1 cellular context compared by ENCODE assay signal in genomic region chr11:66311965-66312548, GRCh38.
A peak's percentile ranks its signal among the peaks of the same experiment; 100 is the strongest.
TF ChIP-seq lines count a peak whose summit lies in the region.

No MANE protein-coding gene starts in this region.

TF ChIP-seq in H1, 55 proteins besides CTCF, POLR2A, EP300 and RAD21:
- TF ChIP-seq ZNF274 (IDR thresholded peaks at IDR 0.05; ENCODE audit: borderline replicate concordance, extremely low read depth, low read length) (no peak), RFX5 (IDR thresholded peaks at IDR 0.05; ENCODE audit: borderline replicate concordance, low read depth, low read length) (no peak), E2F6 (IDR thresholded peaks at IDR 0.05) (peak; percentile 79), USF2 (IDR thresholded peaks at IDR 0.05; ENCODE audit: low read length) (no peak), CHD2 (IDR thresholded peaks at IDR 0.05; ENCODE audit: low read length) (no peak), CREB1 (IDR thresholded peaks at IDR 0.05) (peak; percentile 61), SIN3A (conservative IDR thresholded peaks at IDR 0.05 in 1 of 2, IDR thresholded peaks at IDR 0.05 in 1 of 2; ENCODE audit: low read depth in 1 of 2, low read length in 2 of 2) (peak in 1 of 2 experiments; percentile 73; a peak in 1 of 4 replicates), SP1 (IDR thresholded peaks at IDR 0.05; ENCODE audit: low read depth, low read length) (no peak), YY1 (IDR thresholded peaks at IDR 0.05; ENCODE audit: low read depth, low read length) (peak; percentile 56; the same call in 1 of the 2 replicates), TCF12 (IDR thresholded peaks at IDR 0.05; ENCODE audit: low read depth, low read length) (no peak), TAF1 (IDR thresholded peaks at IDR 0.05; ENCODE audit: low read depth, low read length) (peak; percentile 39; the same call in 1 of the 2 replicates), BCL11A (IDR thresholded peaks at IDR 0.05; ENCODE audit: low read depth in 2 of 2, low read length in 2 of 2) (no peak), KDM1A (IDR thresholded peaks at IDR 0.05; ENCODE audit: borderline replicate concordance, low read length) (peak; percentile 41; the same call in 1 of the 2 replicates), KDM5A (IDR thresholded peaks at IDR 0.05; ENCODE audit: low read length) (0 out of 2 replicates have a peak, but pooled peaks have one; percentile 31), JUN (IDR thresholded peaks at IDR 0.05; ENCODE audit: low read depth, low read length) (no peak), TBP (IDR thresholded peaks at IDR 0.05; ENCODE audit: low read depth, low read length) (no peak; the same call in 1 of the 2 replicates), POU5F1 (IDR thresholded peaks at IDR 0.05; ENCODE audit: low read depth, low read length) (no peak), RXRA (IDR thresholded peaks at IDR 0.05; ENCODE audit: insufficient read depth, low read depth, low read length) (no peak), RBBP5 (IDR thresholded peaks at IDR 0.05; ENCODE audit: borderline replicate concordance, low read depth, low read length) (peak; percentile 37; the same call in 1 of the 2 replicates), SRF (IDR thresholded peaks at IDR 0.05; ENCODE audit: low read depth, low read length) (no peak), CBX8 (IDR thresholded peaks at IDR 0.05; ENCODE audit: borderline replicate concordance, low read depth, low read length) (no peak), SP4 (IDR thresholded peaks at IDR 0.05; ENCODE audit: low read length) (no peak; the same call in 1 of the 2 replicates), BACH1 (IDR thresholded peaks at IDR 0.05; ENCODE audit: low read length) (peak; percentile 16; the same call in 1 of the 2 replicates), POLR2AphosphoS5 (IDR thresholded peaks at IDR 0.05; ENCODE audit: low read depth, low read length) (no peak; the same call in 1 of the 2 replicates), KDM4A (IDR thresholded peaks at IDR 0.05; ENCODE audit: low read depth, low read length, severe bottlenecking) (peak; percentile 74), CBX5 (IDR thresholded peaks at IDR 0.05; ENCODE audit: low read depth, low read length) (no peak), GABPA (IDR thresholded peaks at IDR 0.05; ENCODE audit: borderline replicate concordance, insufficient read depth, low read length) (no peak), MAFK (IDR thresholded peaks at IDR 0.05; ENCODE audit: low read depth, low read length) (no peak)
- TF ChIP-seq, protein P1, sequence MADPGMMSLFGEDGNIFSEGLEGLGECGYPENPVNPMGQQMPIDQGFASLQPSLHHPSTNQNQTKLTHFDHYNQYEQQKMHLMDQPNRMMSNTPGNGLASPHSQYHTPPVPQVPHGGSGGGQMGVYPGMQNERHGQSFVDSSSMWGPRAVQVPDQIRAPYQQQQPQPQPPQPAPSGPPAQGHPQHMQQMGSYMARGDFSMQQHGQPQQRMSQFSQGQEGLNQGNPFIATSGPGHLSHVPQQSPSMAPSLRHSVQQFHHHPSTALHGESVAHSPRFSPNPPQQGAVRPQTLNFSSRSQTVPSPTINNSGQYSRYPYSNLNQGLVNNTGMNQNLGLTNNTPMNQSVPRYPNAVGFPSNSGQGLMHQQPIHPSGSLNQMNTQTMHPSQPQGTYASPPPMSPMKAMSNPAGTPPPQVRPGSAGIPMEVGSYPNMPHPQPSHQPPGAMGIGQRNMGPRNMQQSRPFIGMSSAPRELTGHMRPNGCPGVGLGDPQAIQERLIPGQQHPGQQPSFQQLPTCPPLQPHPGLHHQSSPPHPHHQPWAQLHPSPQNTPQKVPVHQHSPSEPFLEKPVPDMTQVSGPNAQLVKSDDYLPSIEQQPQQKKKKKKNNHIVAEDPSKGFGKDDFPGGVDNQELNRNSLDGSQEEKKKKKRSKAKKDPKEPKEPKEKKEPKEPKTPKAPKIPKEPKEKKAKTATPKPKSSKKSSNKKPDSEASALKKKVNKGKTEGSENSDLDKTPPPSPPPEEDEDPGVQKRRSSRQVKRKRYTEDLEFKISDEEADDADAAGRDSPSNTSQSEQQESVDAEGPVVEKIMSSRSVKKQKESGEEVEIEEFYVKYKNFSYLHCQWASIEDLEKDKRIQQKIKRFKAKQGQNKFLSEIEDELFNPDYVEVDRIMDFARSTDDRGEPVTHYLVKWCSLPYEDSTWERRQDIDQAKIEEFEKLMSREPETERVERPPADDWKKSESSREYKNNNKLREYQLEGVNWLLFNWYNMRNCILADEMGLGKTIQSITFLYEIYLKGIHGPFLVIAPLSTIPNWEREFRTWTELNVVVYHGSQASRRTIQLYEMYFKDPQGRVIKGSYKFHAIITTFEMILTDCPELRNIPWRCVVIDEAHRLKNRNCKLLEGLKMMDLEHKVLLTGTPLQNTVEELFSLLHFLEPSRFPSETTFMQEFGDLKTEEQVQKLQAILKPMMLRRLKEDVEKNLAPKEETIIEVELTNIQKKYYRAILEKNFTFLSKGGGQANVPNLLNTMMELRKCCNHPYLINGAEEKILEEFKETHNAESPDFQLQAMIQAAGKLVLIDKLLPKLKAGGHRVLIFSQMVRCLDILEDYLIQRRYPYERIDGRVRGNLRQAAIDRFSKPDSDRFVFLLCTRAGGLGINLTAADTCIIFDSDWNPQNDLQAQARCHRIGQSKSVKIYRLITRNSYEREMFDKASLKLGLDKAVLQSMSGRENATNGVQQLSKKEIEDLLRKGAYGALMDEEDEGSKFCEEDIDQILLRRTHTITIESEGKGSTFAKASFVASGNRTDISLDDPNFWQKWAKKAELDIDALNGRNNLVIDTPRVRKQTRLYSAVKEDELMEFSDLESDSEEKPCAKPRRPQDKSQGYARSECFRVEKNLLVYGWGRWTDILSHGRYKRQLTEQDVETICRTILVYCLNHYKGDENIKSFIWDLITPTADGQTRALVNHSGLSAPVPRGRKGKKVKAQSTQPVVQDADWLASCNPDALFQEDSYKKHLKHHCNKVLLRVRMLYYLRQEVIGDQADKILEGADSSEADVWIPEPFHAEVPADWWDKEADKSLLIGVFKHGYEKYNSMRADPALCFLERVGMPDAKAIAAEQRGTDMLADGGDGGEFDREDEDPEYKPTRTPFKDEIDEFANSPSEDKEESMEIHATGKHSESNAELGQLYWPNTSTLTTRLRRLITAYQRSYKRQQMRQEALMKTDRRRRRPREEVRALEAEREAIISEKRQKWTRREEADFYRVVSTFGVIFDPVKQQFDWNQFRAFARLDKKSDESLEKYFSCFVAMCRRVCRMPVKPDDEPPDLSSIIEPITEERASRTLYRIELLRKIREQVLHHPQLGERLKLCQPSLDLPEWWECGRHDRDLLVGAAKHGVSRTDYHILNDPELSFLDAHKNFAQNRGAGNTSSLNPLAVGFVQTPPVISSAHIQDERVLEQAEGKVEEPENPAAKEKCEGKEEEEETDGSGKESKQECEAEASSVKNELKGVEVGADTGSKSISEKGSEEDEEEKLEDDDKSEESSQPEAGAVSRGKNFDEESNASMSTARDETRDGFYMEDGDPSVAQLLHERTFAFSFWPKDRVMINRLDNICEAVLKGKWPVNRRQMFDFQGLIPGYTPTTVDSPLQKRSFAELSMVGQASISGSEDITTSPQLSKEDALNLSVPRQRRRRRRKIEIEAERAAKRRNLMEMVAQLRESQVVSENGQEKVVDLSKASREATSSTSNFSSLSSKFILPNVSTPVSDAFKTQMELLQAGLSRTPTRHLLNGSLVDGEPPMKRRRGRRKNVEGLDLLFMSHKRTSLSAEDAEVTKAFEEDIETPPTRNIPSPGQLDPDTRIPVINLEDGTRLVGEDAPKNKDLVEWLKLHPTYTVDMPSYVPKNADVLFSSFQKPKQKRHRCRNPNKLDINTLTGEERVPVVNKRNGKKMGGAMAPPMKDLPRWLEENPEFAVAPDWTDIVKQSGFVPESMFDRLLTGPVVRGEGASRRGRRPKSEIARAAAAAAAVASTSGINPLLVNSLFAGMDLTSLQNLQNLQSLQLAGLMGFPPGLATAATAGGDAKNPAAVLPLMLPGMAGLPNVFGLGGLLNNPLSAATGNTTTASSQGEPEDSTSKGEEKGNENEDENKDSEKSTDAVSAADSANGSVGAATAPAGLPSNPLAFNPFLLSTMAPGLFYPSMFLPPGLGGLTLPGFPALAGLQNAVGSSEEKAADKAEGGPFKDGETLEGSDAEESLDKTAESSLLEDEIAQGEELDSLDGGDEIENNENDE (IDR thresholded peaks at IDR 0.05; ENCODE audit: insufficient replicate concordance, low read length) = no peak
- TF ChIP-seq, protein P2, sequence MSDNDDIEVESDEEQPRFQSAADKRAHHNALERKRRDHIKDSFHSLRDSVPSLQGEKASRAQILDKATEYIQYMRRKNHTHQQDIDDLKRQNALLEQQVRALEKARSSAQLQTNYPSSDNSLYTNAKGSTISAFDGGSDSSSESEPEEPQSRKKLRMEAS (IDR thresholded peaks at IDR 0.05) = peak; percentile 83
- TF ChIP-seq, protein P3, sequence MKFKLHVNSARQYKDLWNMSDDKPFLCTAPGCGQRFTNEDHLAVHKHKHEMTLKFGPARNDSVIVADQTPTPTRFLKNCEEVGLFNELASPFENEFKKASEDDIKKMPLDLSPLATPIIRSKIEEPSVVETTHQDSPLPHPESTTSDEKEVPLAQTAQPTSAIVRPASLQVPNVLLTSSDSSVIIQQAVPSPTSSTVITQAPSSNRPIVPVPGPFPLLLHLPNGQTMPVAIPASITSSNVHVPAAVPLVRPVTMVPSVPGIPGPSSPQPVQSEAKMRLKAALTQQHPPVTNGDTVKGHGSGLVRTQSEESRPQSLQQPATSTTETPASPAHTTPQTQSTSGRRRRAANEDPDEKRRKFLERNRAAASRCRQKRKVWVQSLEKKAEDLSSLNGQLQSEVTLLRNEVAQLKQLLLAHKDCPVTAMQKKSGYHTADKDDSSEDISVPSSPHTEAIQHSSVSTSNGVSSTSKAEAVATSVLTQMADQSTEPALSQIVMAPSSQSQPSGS (IDR thresholded peaks at IDR 0.05; ENCODE audit: low read length) = peak; percentile 69; the same call in 1 of the 2 replicates
TF ChIP-seq in H1: peak in this region for 12.
